ENCODE assay signal across 21 cellular contexts in genomic region chr12:46020768-46021167, GRCh38. TPM values are rescaled to one million over a fixed set of nuclear protein-coding genes. Genes with fewer than 3 reads are reported as not detected.
DNase-seq lines count a peak whose midpoint lies in the region; ATAC-seq, FAIRE-seq and TF ChIP-seq lines count a peak whose summit lies in the region.
"Had no signal": no experiment of that assay in that cellular context is flagged by ENCODE, and none has a peak within 500 bp of the region (broad histone marks: within the 10 kb centered on the region; RNA-seq: fewer than 3 reads in every experiment).

No MANE protein-coding gene starts in this region.

- H3K4me3 ChIP-seq in Caco-2 (ENCODE audit: low read depth, low read length), result no peak overlapping the region
- H3K4me3 ChIP-seq in GM23338, result no peak overlapping the region
- H3K4me3 ChIP-seq: GM12878, GM23248 had no signal

- H3K36me3 Mint-ChIP-seq in Caco-2 (ENCODE audit: insufficient read depth, unreplicated experiment) (no peaks in the 10 kb centered on the region), GM23338 (ENCODE audit: low read depth) (peaks cover 25% of the 10 kb centered on the region)

- FAIRE-seq in colon (lab: Jason Lieb, UNC), result peak; percentile 21
- FAIRE-seq: D721Med, GM12878, HTR-8/SVneo had no signal

- H3K27ac ChIP-seq in GM23338 (ENCODE audit: low read depth), result no peak overlapping the region
- H3K27ac ChIP-seq: GM23248 had no signal

- POLR2A ChIA-PET in Caco-2 (lab: Charles Lee), result no interaction called here

- no peaks in the 10 kb centered on the region for H3K4me1 ChIP-seq in Caco-2
- H3K4me1 ChIP-seq in GM23338 (ENCODE audit: insufficient read depth), result peaks cover 14% of the 10 kb centered on the region
- H3K4me1 ChIP-seq: BE2C had no signal

- DNase-seq in Caco-2, result no peak
- no peak for DNase-seq in GM23338 (ENCODE audit: low spot score)
- no peak for DNase-seq in activated CD8-positive, alpha-beta memory T cell treated with anti-CD3 and anti-CD28 coated beads, Interleukin-2, amount 50 U/mL, for 48 hours
- no peak for DNase-seq in activated CD4-positive, alpha-beta T cell treated with anti-CD3 and anti-CD28 coated beads, Interleukin-2, amount 50 U/mL, for 4 hours
- DNase-seq: ACHN; BE2C; C1 segment of cervical spinal cord; CD4-positive, CD25-positive, alpha-beta regulatory T cell; CD8-positive, alpha-beta memory T cell; COR-L47; DMS153; DND-41; EL; GM23248; H7; KG1 had no signal

- CTCF ChIA-PET in Caco-2 (lab: Charles Lee), result no interaction called here

- H2AFZ ChIP-seq in GM23338, result no peak overlapping the region
- H2AFZ ChIP-seq: GM23248 had no signal

- 0 out of 2 replicates have a peak, but pooled peaks cover 5% of the 10 kb centered on the region for H3K9me2 ChIP-seq in GM23338 (ENCODE audit: insufficient read depth)

- H3K36me3 ChIP-seq in Caco-2 (ENCODE audit: control insufficient read depth, insufficient read depth, low read length), result no peaks in the 10 kb centered on the region
- H3K36me3 ChIP-seq in GM23338 (ENCODE audit: insufficient read depth), result peaks cover 5% of the 10 kb centered on the region; the same call in 1 of the 2 replicates
- H3K36me3 ChIP-seq: BE2C had no signal

- H3F3A ChIP-seq in GM23338 (replicated peaks; ENCODE audit: low read depth), result no peaks in the 10 kb centered on the region

- intact Hi-C loops in Caco-2 (cut with micrococcal nuclease; ENCODE audit: unreplicated experiment), result no loop called here

- H3K4me3 Mint-ChIP-seq in Caco-2 (ENCODE audit: unreplicated experiment) (no peak overlapping the region), GM23338 (no peak overlapping the region)
- H3K4me3 Mint-ChIP-seq: CD4-positive, CD25-positive, alpha-beta regulatory T cell; CD8-positive, alpha-beta memory T cell had no signal

- peaks cover 21% of the 10 kb centered on the region for H3K4me1 Mint-ChIP-seq in Caco-2 (ENCODE audit: low read depth, unreplicated experiment)
- peaks cover 5% of the 10 kb centered on the region; the same call in 2 of the 3 replicates for H3K4me1 Mint-ChIP-seq in GM23338
- H3K4me1 Mint-ChIP-seq: CD4-positive, CD25-positive, alpha-beta regulatory T cell; CD8-positive, alpha-beta memory T cell had no signal

- H3K27me3 Mint-ChIP-seq in Caco-2 (ENCODE audit: insufficient read depth, unreplicated experiment) (no peaks in the 10 kb centered on the region), GM23338 (ENCODE audit: insufficient read depth, low read depth, poor library complexity) (peaks cover 3% of the 10 kb centered on the region)

- no peaks in the 10 kb centered on the region for H3K79me2 ChIP-seq in GM23338 (replicated peaks; ENCODE audit: insufficient read depth)

- H3K27ac Mint-ChIP-seq in Caco-2 (ENCODE audit: unreplicated experiment) (peak overlapping the region; percentile 26), GM23338 (no peak overlapping the region)
- H3K27ac Mint-ChIP-seq: CD4-positive, CD25-positive, alpha-beta regulatory T cell; CD8-positive, alpha-beta memory T cell had no signal

- BruUV-seq in Caco-2 (replicated peaks; lab: Mats Ljungman, UMichigan), result no TSS peak

- H3K9me3 Mint-ChIP-seq in Caco-2 (ENCODE audit: unreplicated experiment), result peaks cover 64% of the 10 kb centered on the region
- H3K9me3 Mint-ChIP-seq in GM23338, result peaks cover 49% of the 10 kb centered on the region

- no peaks in the 10 kb centered on the region for H4K20me1 ChIP-seq in GM23338 (replicated peaks; ENCODE audit: insufficient read depth)

- ATAC-seq in GM23338, result no peak
- ATAC-seq in GM21381 (IDR thresholded peaks at IDR 0.05; ENCODE audit: unreplicated experiment), result no peak
- ATAC-seq: GM12878 had no signal

- H3K27me3 ChIP-seq in Caco-2 (replicated peaks; ENCODE audit: control insufficient read depth, insufficient read depth, low read length), result no peaks in the 10 kb centered on the region
- H3K27me3 ChIP-seq in GM23338 (ENCODE audit: insufficient read depth), result no peaks in the 10 kb centered on the region

- peak overlapping the region; percentile 26; the same call in 1 of the 2 replicates for H3K4me2 ChIP-seq in GM23338

- H3K9me3 ChIP-seq in Caco-2, result peaks cover 11% of the 10 kb centered on the region
- H3K9me3 ChIP-seq: BE2C had no signal

- no peak for TF ChIP-seq CTCF in Caco-2 (IDR thresholded peaks at IDR 0.05; ENCODE audit: insufficient read depth in 1 of 2, low read depth in 1 of 2, low read length in 1 of 2, severe bottlenecking in 1 of 2, unreplicated experiment in 1 of 2)
- no peak for TF ChIP-seq CTCF in GM23338 (conservative IDR thresholded peaks at IDR 0.05; ENCODE audit: low read depth in 2 of 2)

TF ChIP-seq in GM23338, 12 proteins besides CTCF, POLR2A, EP300 and RAD21 (continues in another document):
- TF ChIP-seq POLR2AphosphoS5 (IDR thresholded peaks at IDR 0.05; ENCODE audit: low read depth) (no peak), ZNF462 (CRISPR knock-in tag; IDR thresholded peaks at IDR 0.05) (no peak), CREB1 (CRISPR knock-in tag; IDR thresholded peaks at IDR 0.05; ENCODE audit: low read depth) (no peak), NANOG (IDR thresholded peaks at IDR 0.05; ENCODE audit: borderline replicate concordance) (no peak), ZNF114 (CRISPR knock-in tag; IDR thresholded peaks at IDR 0.05) (no peak), STAT1 (IDR thresholded peaks at IDR 0.05; ENCODE audit: unreplicated experiment) (no peak), EZH2phosphoT487 (IDR thresholded peaks at IDR 0.05; ENCODE audit: unreplicated experiment) (no peak), EZH2 (IDR thresholded peaks at IDR 0.05; ENCODE audit: low read depth, unreplicated experiment) (no peak), JUNB (IDR thresholded peaks at IDR 0.05; ENCODE audit: unreplicated experiment) (no peak)
- TF ChIP-seq, protein P1, sequence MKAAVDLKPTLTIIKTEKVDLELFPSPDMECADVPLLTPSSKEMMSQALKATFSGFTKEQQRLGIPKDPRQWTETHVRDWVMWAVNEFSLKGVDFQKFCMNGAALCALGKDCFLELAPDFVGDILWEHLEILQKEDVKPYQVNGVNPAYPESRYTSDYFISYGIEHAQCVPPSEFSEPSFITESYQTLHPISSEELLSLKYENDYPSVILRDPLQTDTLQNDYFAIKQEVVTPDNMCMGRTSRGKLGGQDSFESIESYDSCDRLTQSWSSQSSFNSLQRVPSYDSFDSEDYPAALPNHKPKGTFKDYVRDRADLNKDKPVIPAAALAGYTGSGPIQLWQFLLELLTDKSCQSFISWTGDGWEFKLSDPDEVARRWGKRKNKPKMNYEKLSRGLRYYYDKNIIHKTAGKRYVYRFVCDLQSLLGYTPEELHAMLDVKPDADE (IDR thresholded peaks at IDR 0.05), result no peak

RNA-seq across cellular contexts. Expression of gene SCAF11, which starts 30.4 kb away (rescaled TPM):
- 285 and 292 TPM in 2 replicates for total RNA-seq in Caco-2 (2022)
- 84.8 and 89.9 TPM in 2 replicates for total RNA-seq in GM23338 (2014; rRNA removed; shearing (Covaris generic))
- polyA plus RNA-seq in GM23338 (2016; fragmentation: Nextera tagmentation; extraction: Ambion mirVana), result 72.4 and 77.0 TPM in 2 replicates
